ENCODE assay signal across 8 cellular contexts in the genomic region with DNA sequence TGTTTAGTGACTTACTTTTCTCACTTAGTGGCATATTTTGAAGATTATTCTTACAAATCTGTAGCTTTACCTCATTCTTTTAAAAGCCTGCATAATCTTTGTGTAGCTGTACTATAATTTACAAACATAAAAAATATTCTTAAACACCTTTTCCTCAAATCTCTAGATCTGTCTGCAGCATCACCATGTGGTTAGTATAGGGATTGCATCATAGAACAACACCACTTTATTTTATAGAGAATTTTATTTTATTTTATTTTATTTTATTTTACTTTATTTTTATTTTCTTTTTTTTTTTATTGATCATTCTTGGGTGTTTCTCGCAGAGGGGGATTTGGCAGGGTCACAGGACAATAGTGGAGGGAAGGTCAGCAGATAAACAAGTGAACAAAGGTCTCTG. TPM values are rescaled to one million over a fixed set of nuclear protein-coding genes. Genes with fewer than 3 reads are reported as not detected.
DNase-seq lines count a peak whose midpoint lies in the region; ATAC-seq, FAIRE-seq and TF ChIP-seq lines count a peak whose summit lies in the region.
"Not testable (repeated sequence)": the region's sequence is repeated elsewhere in the genome, so short reads cannot be mapped to it uniquely, and the experiment has no call there.

No MANE protein-coding gene starts in this region.

- intact Hi-C loops in right lobe of liver (cut with DNase I) = not testable (repeated sequence)

- in situ Hi-C loops in astrocyte of the spinal cord (cut with HindIII; ENCODE audit: low sequenced_read_pairs) = not testable (repeated sequence)

- H3K36me3 ChIP-seq in BJ (ENCODE audit: control insufficient read depth, insufficient read depth, low read length); fibroblast of lung (ENCODE audit: control insufficient read depth, insufficient read depth, low read length); right lobe of liver; smooth muscle cell (ENCODE audit: low read depth): not testable (repeated sequence)

- POLR2A ChIA-PET in BJ (lab: Charles Lee) = not testable (repeated sequence)

- H3K79me2 ChIP-seq in fibroblast of lung (ENCODE audit: control insufficient read depth, insufficient read depth, low read length); smooth muscle cell (ENCODE audit: low read depth): not testable (repeated sequence)

- WGBS in right lobe of liver (ENCODE audit: insufficient coverage, low coverage, low lambda C conversion rate, missing lambda C conversion rate) = 11% methylated on average over 1 of the region's 1 CpG
- 27% methylated on average over 1 of the region's 1 CpG for WGBS in smooth muscle cell (ENCODE audit: low lambda C conversion rate)

- not testable (repeated sequence) for H3K27ac ChIP-seq in fibroblast of lung (ENCODE audit: insufficient read depth, low read length); right lobe of liver; smooth muscle cell (ENCODE audit: low read depth)

- H3K27me3 ChIP-seq in BJ (ENCODE audit: control insufficient read depth, insufficient read depth, low read length); fibroblast of lung (ENCODE audit: control insufficient read depth, insufficient read depth, low read length); right lobe of liver; smooth muscle cell (ENCODE audit: low read depth): not testable (repeated sequence)

- peak; percentile 82 for FAIRE-seq in RCC 7860 (lab: Jason Lieb, UNC)

- H3K9me3 ChIP-seq in fibroblast of lung (ENCODE audit: control insufficient read depth, insufficient read depth, low read depth, low read length); right lobe of liver; smooth muscle cell (replicated peaks; ENCODE audit: low read depth): not testable (repeated sequence)

- not testable (repeated sequence) for H3F3A ChIP-seq in smooth muscle cell (ENCODE audit: low read depth)

- not testable (repeated sequence) for H3K9ac ChIP-seq in fibroblast of lung (ENCODE audit: insufficient read depth, low read length); smooth muscle cell (ENCODE audit: low read depth)

- not testable (repeated sequence) for H4K20me1 ChIP-seq in fibroblast of lung (ENCODE audit: control insufficient read depth, extremely low read depth, insufficient read depth, low read length); smooth muscle cell (ENCODE audit: low read depth)

- not testable (repeated sequence) for H3K4me3 ChIP-seq in BJ (ENCODE audit: low read depth, low read length); NB4 (ENCODE audit: low read depth, low read length); astrocyte of the spinal cord (ENCODE audit: low read depth, low read length); fibroblast of lung (replicated peaks in 1 of 4; ENCODE audit: control extremely low read depth in 1 of 4, insufficient read depth in 1 of 4, low read depth in 3 of 4, low read length in 4 of 4); right lobe of liver; smooth muscle cell

- H2AFZ ChIP-seq in fibroblast of lung (ENCODE audit: low read length); smooth muscle cell (ENCODE audit: low read depth): not testable (repeated sequence)

- H3K4me1 ChIP-seq in fibroblast of lung (ENCODE audit: control insufficient read depth, extremely low read depth, insufficient read depth, low read length); right lobe of liver; smooth muscle cell (ENCODE audit: low read depth): not testable (repeated sequence)

- not testable (repeated sequence) for TF ChIP-seq POLR2A in NB4 (IDR thresholded peaks at IDR 0.05; ENCODE audit: extremely low read depth, insufficient read length); right lobe of liver (IDR thresholded peaks at IDR 0.05)

- CTCF ChIA-PET in BJ (lab: Yijun Ruan, JAX) = interaction anchor here (0.8 to 1.3 kb wide), 2 partner anchors 22 to 94 kb away, joined by 3 to 6 read pairs; no protein-coding TSS in a partner anchor

- not testable (repeated sequence) for H3K4me2 ChIP-seq in fibroblast of lung (ENCODE audit: extremely low read depth, insufficient read depth, low read length); smooth muscle cell

- TF ChIP-seq CTCF in BJ (IDR thresholded peaks at IDR 0.05; ENCODE audit: insufficient read depth, low read depth, low read length) (peak; percentile 47), GM12874 (IDR thresholded peaks at IDR 0.05; ENCODE audit: insufficient read depth, low read depth, low read length) (peak; percentile 25; the same call in 1 of the 2 replicates), NB4 (IDR thresholded peaks at IDR 0.05; ENCODE audit: low read depth, low read length) (peak; percentile 37), astrocyte of the spinal cord (IDR thresholded peaks at IDR 0.05; ENCODE audit: low read depth, low read length) (peak; percentile 53), fibroblast of lung (conservative IDR thresholded peaks at IDR 0.05 in 1 of 2, IDR thresholded peaks at IDR 0.05 in 1 of 2; ENCODE audit: low read depth in 1 of 2, low read length in 2 of 2) (peak; percentile 10 to 53), right lobe of liver (IDR thresholded peaks at IDR 0.05) (peak; percentile 38 to 61 (median 58)), smooth muscle cell (IDR thresholded peaks at IDR 0.05; ENCODE audit: borderline replicate concordance, insufficient read depth, poor library complexity, severe bottlenecking) (peak; percentile 50)

- not testable (repeated sequence) for DNase-seq in BJ (ENCODE audit: low read depth); RCC 7860 (ENCODE audit: low spot score); astrocyte of the spinal cord (ENCODE audit: low read depth, low spot score); right lobe of liver; smooth muscle cell (lab: John Stamatoyannopoulos, UW; ENCODE audit: unreplicated experiment)
- peak; percentile 39 for DNase-seq in NB4 (ENCODE audit: low read depth)
- peak in 1 of 2 donors; percentile 54 for DNase-seq in fibroblast of lung (ENCODE audit: low read depth in 2 of 2)

- ATAC-seq in right lobe of liver = peak in 3 of 4 donors; percentile 50 to 60 (median 53)

RNA-seq across cellular contexts. Expression of gene LAMP2, which starts 6.4 kb away (rescaled TPM):
- 70.7 and 121 TPM in 2 replicates for polyA plus RNA-seq in BJ (2011; rRNA removed)
- polyA minus RNA-seq in BJ (2011; rRNA and poly(A)+ RNA removed) = 31.1 and 42.5 TPM in 2 replicates
- total RNA-seq in fibroblast of lung = 172 and 182 TPM in 2 replicates
- 159 and 196 TPM in 2 replicates for polyA plus RNA-seq in fibroblast of lung
- 109 and 126 TPM in 2 replicates for polyA plus RNA-seq in fibroblast of lung (2012)
- polyA minus RNA-seq in fibroblast of lung (ENCODE audit: low replicate concordance) = 12.5 and 22.3 TPM in 2 replicates
- 100 to 1,000 TPM in 5 of 6 experiments, 10 to 100 TPM in 1; 86.3 to 235 (median 183) TPM for total RNA-seq in right lobe of liver
- 163 and 189 TPM in 2 replicates for total RNA-seq in smooth muscle cell
- 120 and 134 TPM in 2 replicates for polyA plus RNA-seq in smooth muscle cell
